ENCODE assay signal across 8 cellular contexts in genomic region chr17:2239882-2240430, GRCh38.
DNase-seq lines count a peak whose midpoint lies in the region; ATAC-seq and TF ChIP-seq lines count a peak whose summit lies in the region.

No MANE protein-coding gene starts in this region.

- H2AFZ ChIP-seq in osteoblast (ENCODE audit: low read length) = no peak overlapping the region

- peak overlapping the region; percentile 99 for H3K27ac ChIP-seq in osteoblast (ENCODE audit: low read depth, low read length)

- H3K79me2 ChIP-seq in osteoblast (ENCODE audit: insufficient read depth, low read length) = no peaks in the 10 kb centered on the region

- peak overlapping the region; percentile 86 for H3K4me2 ChIP-seq in osteoblast (ENCODE audit: insufficient read depth, low read length)

- H3K36me3 ChIP-seq in osteoblast (ENCODE audit: insufficient read depth, low read length) = peaks cover 19% of the 10 kb centered on the region

- TF ChIP-seq CTCF in osteoblast (IDR thresholded peaks at IDR 0.05; ENCODE audit: extremely low read depth, low read depth, low read length) = no peak

- peak overlapping the region; percentile 55 for H3K4me3 ChIP-seq in osteoblast (ENCODE audit: insufficient read depth, low read length)

- H4K20me1 ChIP-seq in osteoblast (ENCODE audit: insufficient read depth, low read length) = no peaks in the 10 kb centered on the region

- no peaks in the 10 kb centered on the region for H3K27me3 ChIP-seq in osteoblast (ENCODE audit: insufficient read depth, low read length)

- peak; percentile 62 for ATAC-seq in GM18520 (IDR thresholded peaks at IDR 0.05; ENCODE audit: unreplicated experiment)
- peak; percentile 48 for ATAC-seq in HG02623 (IDR thresholded peaks at IDR 0.05; ENCODE audit: unreplicated experiment)
- no peak for ATAC-seq in GM18519 (IDR thresholded peaks at IDR 0.05; ENCODE audit: low FRiP score, unreplicated experiment)

- DNase-seq in RKO (ENCODE audit: low spot score) = peak; percentile 78
- peak; percentile 30 for DNase-seq in cerebellar cortex (ENCODE audit: low spot score)
- DNase-seq in osteoblast (ENCODE audit: insufficient read length, low spot score, missing footprints) = peak; percentile 54
- no peak for DNase-seq in activated gamma-delta T cell treated with Interleukin-2 at 50 U/mL for 16 hours
- DNase-seq in COLO668 (lab: John Stamatoyannopoulos, UW; ENCODE audit: unreplicated experiment) = no peak

- no peaks in the 10 kb centered on the region for H3K9me3 ChIP-seq in osteoblast (ENCODE audit: low read depth, low read length)

- H3K4me1 ChIP-seq in osteoblast (ENCODE audit: insufficient read depth, low read length) = peaks cover 84% of the 10 kb centered on the region

Comparison
In these comparisons a context has a peak if more than half of its experiments do, and no peak if none do; other contexts are left out.
1. DNase-seq: peak in RKO (single experiment), cerebellar cortex (single experiment) and osteoblast (single experiment); none in activated gamma-delta T cell treated with Interleukin-2 at 50 U/mL for 16 hours (single experiment) and COLO668 (single experiment).